Comparison of ENCODE assay signal across 8 cellular contexts in genomic region chr12:153080-153746, GRCh38.
DNase-seq lines count a peak whose midpoint lies in the region; ATAC-seq and TF ChIP-seq lines count a peak whose summit lies in the region.

No MANE protein-coding gene starts in this region.

- CTCF ChIA-PET in OCI-LY7 (lab: Charles Lee; ENCODE audit: unreplicated experiment) = interaction anchor here (1.4 kb wide), 1 partner anchor 47 kb away, joined by 3 read pairs; no protein-coding TSS in a partner anchor

- no peak for TF ChIP-seq EP300 in suprapubic skin (IDR thresholded peaks at IDR 0.05)

- H3K9me3 ChIP-seq in OCI-LY7 (ENCODE audit: low read length) (no peaks in the 10 kb centered on the region), suprapubic skin (no peaks in the 10 kb centered on the region)

- no peak overlapping the region for H3K4me2 ChIP-seq in OCI-LY7 (ENCODE audit: low read length)

- H3K9me2 ChIP-seq in OCI-LY7 (ENCODE audit: insufficient read depth, low read length) = no peaks in the 10 kb centered on the region

- H3K27me3 ChIP-seq in suprapubic skin = peaks cover 23% of the 10 kb centered on the region

- no peak overlapping the region for H3K27ac Mint-ChIP-seq in progenitor cell of endocrine pancreas

- H3K79me2 ChIP-seq in OCI-LY7 (ENCODE audit: insufficient read depth, low read depth, low read length) = no peaks in the 10 kb centered on the region

- peaks cover 8% of the 10 kb centered on the region for H3K4me1 ChIP-seq in OCI-LY7 (ENCODE audit: insufficient read depth, low read length, poor library complexity, severe bottlenecking)
- peaks cover 11% of the 10 kb centered on the region for H3K4me1 ChIP-seq in suprapubic skin

- H2AFZ ChIP-seq in OCI-LY7 (ENCODE audit: low read length) = peak overlapping the region; percentile 27; the same call in 1 of the 2 replicates

- TF ChIP-seq CTCF in GM12873 (IDR thresholded peaks at IDR 0.05; ENCODE audit: insufficient read depth, low read depth, low read length, missing control alignments) = peak; percentile 90
- peak; percentile 97 for TF ChIP-seq CTCF in OCI-LY7 (conservative IDR thresholded peaks at IDR 0.05; ENCODE audit: low read length)
- peak; percentile 97 for TF ChIP-seq CTCF in progenitor cell of endocrine pancreas (IDR thresholded peaks at IDR 0.05; ENCODE audit: unreplicated experiment)
- TF ChIP-seq CTCF in suprapubic skin (IDR thresholded peaks at IDR 0.05) = peak in 1 of 2 donors; percentile 56

- 45% methylated on average over 4 of the region's 11 CpGs for WGBS in suprapubic skin

- no TSS peak for BruUV-seq in OCI-LY7 (replicated peaks; lab: Mats Ljungman, UMichigan)

- H3K4me3 ChIP-seq in OCI-LY7 (ENCODE audit: low read depth, low read length, poor library complexity, severe bottlenecking) (no peak overlapping the region), suprapubic skin (no peak overlapping the region)

- intact Hi-C loops in OCI-LY7 (cut with micrococcal nuclease; ENCODE audit: unreplicated experiment) = loop anchor here (1.0 kb wide), 1 partner anchor 47 kb away; no protein-coding TSS in a partner anchor

- DNase-seq in HuH-7.5 (ENCODE audit: low spot score) = peak; percentile 97
- DNase-seq in OCI-LY7 (ENCODE audit: low spot score) = peak; percentile 87
- peak; percentile 34 for DNase-seq in activated T-cell treated with anti-CD3 and anti-CD28 coated beads, Interleukin-2, amount 50 U/mL, for 4 hours
- DNase-seq in germinal center (ENCODE audit: low spot score) = peak; percentile 72
- peak; percentile 78 for DNase-seq in progenitor cell of endocrine pancreas (ENCODE audit: low spot score, unreplicated experiment)
- DNase-seq in suprapubic skin (ENCODE audit: low spot score in 2 of 2) = no peak
- no peak for DNase-seq in superior temporal gyrus (ENCODE audit: extremely low spot score)

- no peaks in the 10 kb centered on the region for H3K36me3 ChIP-seq in OCI-LY7 (ENCODE audit: insufficient read depth, low read length)
- H3K36me3 ChIP-seq in suprapubic skin = no peaks in the 10 kb centered on the region

- H3K36me3 Mint-ChIP-seq in activated T-cell treated with anti-CD3 and anti-CD28 coated beads, Interleukin-2, amount 50 U/mL, for 4 hours (ENCODE audit: insufficient read depth) = no peaks in the 10 kb centered on the region
- no peaks in the 10 kb centered on the region for H3K36me3 Mint-ChIP-seq in progenitor cell of endocrine pancreas (ENCODE audit: insufficient read depth)

- H3K27ac ChIP-seq in OCI-LY7 (ENCODE audit: low read depth, low read length, poor library complexity, severe bottlenecking) (no peak overlapping the region), suprapubic skin (no peak overlapping the region)

- peaks cover 6% of the 10 kb centered on the region for H3K4me1 Mint-ChIP-seq in activated T-cell treated with anti-CD3 and anti-CD28 coated beads, Interleukin-2, amount 50 U/mL, for 4 hours (ENCODE audit: low read depth)
- peaks cover 5% of the 10 kb centered on the region for H3K4me1 Mint-ChIP-seq in progenitor cell of endocrine pancreas (ENCODE audit: low read depth)

- peak; percentile 79 to 87 for ATAC-seq in activated T-cell treated with anti-CD3 and anti-CD28 coated beads, Interleukin-2, amount 50 U/mL, for 4 hours

- peaks cover 9% of the 10 kb centered on the region for H3K27me3 Mint-ChIP-seq in activated T-cell treated with anti-CD3 and anti-CD28 coated beads, Interleukin-2, amount 50 U/mL, for 4 hours (ENCODE audit: low read depth)
- H3K27me3 Mint-ChIP-seq in progenitor cell of endocrine pancreas = peaks cover 46% of the 10 kb centered on the region

- H3K4me3 Mint-ChIP-seq in activated T-cell treated with anti-CD3 and anti-CD28 coated beads, Interleukin-2, amount 50 U/mL, for 4 hours = no peak overlapping the region
- no peak overlapping the region for H3K4me3 Mint-ChIP-seq in progenitor cell of endocrine pancreas (ENCODE audit: low read depth)

- no peaks in the 10 kb centered on the region for H3K9me3 Mint-ChIP-seq in activated T-cell treated with anti-CD3 and anti-CD28 coated beads, Interleukin-2, amount 50 U/mL, for 4 hours
- no peaks in the 10 kb centered on the region for H3K9me3 Mint-ChIP-seq in progenitor cell of endocrine pancreas (ENCODE audit: low read depth)

- TF ChIP-seq POLR2A in suprapubic skin (IDR thresholded peaks at IDR 0.05) = no peak

- H4K20me1 ChIP-seq in OCI-LY7 (ENCODE audit: insufficient read depth, low read length) = no peaks in the 10 kb centered on the region

- POLR2A ChIA-PET in OCI-LY7 (lab: Charles Lee) = interaction anchor here (1.5 kb wide), 2 partner anchors 26 to 47 kb away, joined by 4 read pairs; no protein-coding TSS in a partner anchor

Comparison
In these comparisons a context has a peak if more than half of its experiments do, and no peak if none do; other contexts are left out.
1. DNase-seq: peak in HuH-7.5 (single experiment), OCI-LY7 (single experiment), activated T-cell treated with anti-CD3 and anti-CD28 coated beads, Interleukin-2, amount 50 U/mL, for 4 hours (single experiment), germinal center (single experiment) and progenitor cell of endocrine pancreas (single experiment); none in suprapubic skin (0 of 2) and superior temporal gyrus (single experiment).